ENCODE assay signal across 2 cellular contexts in genomic region chr6:89024456-89024855, GRCh38.
TF ChIP-seq lines count a peak whose summit lies in the region.

No MANE protein-coding gene starts in this region.

TF ChIP-seq in SK-N-SH treated with all-trans-retinoic acid at 6 μM for 48 hours, 23 proteins besides CTCF, POLR2A, EP300 and RAD21 (continued from another document):
- TF ChIP-seq CREB5 (CRISPR knock-in tag; IDR thresholded peaks at IDR 0.05; ENCODE audit: low read depth), result no peak

TF ChIP-seq in SK-N-SH, 30 proteins besides CTCF, POLR2A, EP300 and RAD21 (continued from another document):
- TF ChIP-seq USF2 (IDR thresholded peaks at IDR 0.05; ENCODE audit: borderline replicate concordance, low read depth, low read length) (no peak), RXRA (IDR thresholded peaks at IDR 0.05; ENCODE audit: borderline replicate concordance, low read depth) (no peak), ELF1 (IDR thresholded peaks at IDR 0.05) (no peak), PBX3 (IDR thresholded peaks at IDR 0.05) (no peak), GATA2 (CRISPR knock-in tag; IDR thresholded peaks at IDR 0.05) (no peak), NFIC (IDR thresholded peaks at IDR 0.05; ENCODE audit: borderline replicate concordance) (no peak), POLR2AphosphoS5 (IDR thresholded peaks at IDR 0.05; ENCODE audit: low read depth, low read length) (no peak), RFX5 (IDR thresholded peaks at IDR 0.05; ENCODE audit: low read length) (no peak), FOXM1 (IDR thresholded peaks at IDR 0.05; ENCODE audit: low read depth) (no peak), YY1 (IDR thresholded peaks at IDR 0.05; ENCODE audit: low read depth) (no peak), MEF2A (IDR thresholded peaks at IDR 0.05; ENCODE audit: borderline replicate concordance, low read depth) (no peak), MXI1 (IDR thresholded peaks at IDR 0.05; ENCODE audit: low read depth, low read length) (no peak), REST (IDR thresholded peaks at IDR 0.05; ENCODE audit: low read depth, low read length) (no peak)
TF ChIP-seq in SK-N-SH: peak in this region for 0.
